Comparison of ENCODE assay signal across 1 cellular context in genomic region chr19:51407631-51408131, GRCh38.
TF ChIP-seq lines count a peak whose summit lies in the region.

No MANE protein-coding gene starts in this region.

TF ChIP-seq in K562, 482 proteins besides CTCF, POLR2A, EP300 and RAD21 (continued from another document and continues in another):
- TF ChIP-seq HIVEP1 (CRISPR knock-in tag; IDR thresholded peaks at IDR 0.05) (no peak), ZNF609 (CRISPR knock-in tag; IDR thresholded peaks at IDR 0.05; ENCODE audit: borderline replicate concordance) (no peak), ZNF318 (IDR thresholded peaks at IDR 0.05; ENCODE audit: borderline replicate concordance in 1 of 2, low read depth in 1 of 2) (no peak), ZFP30 (CRISPR knock-in tag; IDR thresholded peaks at IDR 0.05; ENCODE audit: borderline replicate concordance) (no peak), ATF1 (CRISPR knock-in tag; IDR thresholded peaks at IDR 0.05) (no peak), ATF1 (tag; IDR thresholded peaks at IDR 0.05) (peak; percentile 53), ARNT (IDR thresholded peaks at IDR 0.05) (no peak; a peak in 1 of 4 replicates), ZNF778 (CRISPR knock-in tag; IDR thresholded peaks at IDR 0.05) (no peak), MAX (CRISPR knock-in tag; IDR thresholded peaks at IDR 0.05) (no peak; the same call in 1 of the 2 replicates), E2F4 (CRISPR knock-in tag; IDR thresholded peaks at IDR 0.05; ENCODE audit: low read depth) (no peak), KLF16 (IDR thresholded peaks at IDR 0.05) (peak; percentile 49; the same call in 1 of the 2 replicates), TEAD4 (IDR thresholded peaks at IDR 0.05; ENCODE audit: low read length) (no peak), TEAD4 (CRISPR knock-in tag; IDR thresholded peaks at IDR 0.05; ENCODE audit: borderline replicate concordance) (no peak), SP2 (IDR thresholded peaks at IDR 0.05; ENCODE audit: extremely low read depth, low read depth, low read length, poor library complexity, severe bottlenecking) (no peak), HDAC3 (IDR thresholded peaks at IDR 0.05; ENCODE audit: borderline replicate concordance, partially characterized antibody) (no peak), ZNF436 (CRISPR knock-in tag; IDR thresholded peaks at IDR 0.05) (no peak), ZNF644 (tag; IDR thresholded peaks at IDR 0.05; ENCODE audit: low read depth) (no peak), THRAP3 (IDR thresholded peaks at IDR 0.05; ENCODE audit: borderline replicate concordance) (no peak), POLR3A (IDR thresholded peaks at IDR 0.05; ENCODE audit: borderline replicate concordance, extremely low read depth, insufficient read depth, insufficient read length) (no peak), DIDO1 (tag; IDR thresholded peaks at IDR 0.05; ENCODE audit: low read depth) (no peak), SFPQ (IDR thresholded peaks at IDR 0.05; ENCODE audit: low read depth, low read length) (no peak), RBM17 (IDR thresholded peaks at IDR 0.05; ENCODE audit: borderline replicate concordance, low read depth, low read length) (no peak), JUN (IDR thresholded peaks at IDR 0.05; ENCODE audit: borderline replicate concordance, low read depth, low read length) (0 out of 2 replicates have a peak, but pooled peaks have one; percentile 16), JUN (CRISPR knock-in tag; IDR thresholded peaks at IDR 0.05; ENCODE audit: borderline replicate concordance) (no peak), STAG1 (CRISPR knock-in tag; IDR thresholded peaks at IDR 0.05; ENCODE audit: borderline replicate concordance) (no peak; the same call in 1 of the 2 replicates), TAF15 (IDR thresholded peaks at IDR 0.05; ENCODE audit: low read depth, low read length) (no peak), ARID4B (CRISPR knock-in tag; IDR thresholded peaks at IDR 0.05) (no peak; the same call in 1 of the 2 replicates), CHD2 (IDR thresholded peaks at IDR 0.05; ENCODE audit: low read depth, low read length) (no peak), HDAC1 (IDR thresholded peaks at IDR 0.05) (no peak), ZFX (CRISPR knock-in tag; IDR thresholded peaks at IDR 0.05) (no peak), POLR2B (IDR thresholded peaks at IDR 0.05; ENCODE audit: low read depth, partially characterized antibody) (no peak), ZNF398 (CRISPR knock-in tag; IDR thresholded peaks at IDR 0.05) (no peak), SOX6 (IDR thresholded peaks at IDR 0.05) (0 out of 2 replicates have a peak, but pooled peaks have one; percentile 9), ZNF695 (CRISPR knock-in tag; IDR thresholded peaks at IDR 0.05) (no peak)
